15 cellular contexts compared by ENCODE assay signal in genomic region chr6:53928641-53929339, GRCh38.
DNase-seq lines count a peak whose midpoint lies in the region; ATAC-seq, FAIRE-seq and TF ChIP-seq lines count a peak whose summit lies in the region.
"Had no signal": no experiment of that assay in that cellular context is flagged by ENCODE, and none has a peak within 500 bp of the region (broad histone marks: within the 10 kb centered on the region; RNA-seq: fewer than 3 reads in every experiment).

No MANE protein-coding gene starts in this region.

- 20 to 27% methylated on average over 1 of the region's 1 CpG for WGBS in pancreas, 2 donors

- H3K4me1 ChIP-seq in pancreas, result peaks cover 0 to 12% (median 5%) of the 10 kb centered on the region in 3 donors
- no peaks in the 10 kb centered on the region for H3K4me1 ChIP-seq in effector memory CD4-positive, alpha-beta T cell (ENCODE audit: control insufficient read depth, insufficient read depth, low read length, poor library complexity, severe bottlenecking)

- H3K27ac ChIP-seq in epithelial cell of prostate, result peak overlapping the region; percentile 60
- peak overlapping the region in 1 of 4 donors; percentile 6 for H3K27ac ChIP-seq in pancreas
- H3K27ac ChIP-seq in effector memory CD4-positive, alpha-beta T cell (ENCODE audit: insufficient read depth, low read length, poor library complexity, severe bottlenecking), result no peak overlapping the region
- H3K27ac ChIP-seq: left lung, thoracic aorta had no signal

- FAIRE-seq in pancreas (lab: Jason Lieb, UNC), result no peak
- FAIRE-seq: K562 had no signal

- TF ChIP-seq CTCF in NB4 (IDR thresholded peaks at IDR 0.05; ENCODE audit: low read depth, low read length), result no peak
- no peak for TF ChIP-seq CTCF in pancreas (IDR thresholded peaks at IDR 0.05)

- DNase-seq in DMS53 treated with DMSO at 0.1 percent for 48 hours (lab: John Stamatoyannopoulos, UW; ENCODE audit: unreplicated experiment), result peak; percentile 16
- peak; percentile 14 for DNase-seq in NB4 (ENCODE audit: low read depth)
- DNase-seq in epithelial cell of prostate (ENCODE audit: low read depth, low spot score), result no peak
- DNase-seq in pancreas, result no peak
- DNase-seq in effector memory CD4-positive, alpha-beta T cell, result no peak
- no peak for DNase-seq in activated CD8-positive, alpha-beta memory T cell treated with anti-CD3 and anti-CD28 coated beads, Interleukin-2, amount 50 U/mL, for 48 hours
- DNase-seq: activated CD4-positive, alpha-beta T cell treated with anti-CD3 and anti-CD28 coated beads for 4 hours; aorta; left lung; NCI-H187 treated with DMSO at 0.1 percent for 48 hours; nephron progenitor cell; OCI-M1 had no signal

- TF ChIP-seq POLR2A in NB4 (IDR thresholded peaks at IDR 0.05; ENCODE audit: extremely low read depth, insufficient read length), result no peak

- H3K36me3 ChIP-seq in pancreas, result no peaks in the 10 kb centered on the region
- no peaks in the 10 kb centered on the region for H3K36me3 ChIP-seq in effector memory CD4-positive, alpha-beta T cell (ENCODE audit: control insufficient read depth, insufficient read depth, low read length)
- H3K36me3 ChIP-seq: left lung, thoracic aorta had no signal

- ATAC-seq in pancreas (peak in 3 of 4 donors; percentile 39 to 66 (median 52)), GM19035 (IDR thresholded peaks at IDR 0.05; ENCODE audit: unreplicated experiment) (no peak)
- ATAC-seq: K562, left lung had no signal

- H3K4me3 ChIP-seq in NB4 (ENCODE audit: low read depth, low read length), result no peak overlapping the region
- H3K4me3 ChIP-seq in pancreas, result no peak overlapping the region
- H3K4me3 ChIP-seq in effector memory CD4-positive, alpha-beta T cell (ENCODE audit: insufficient read depth, low read depth, low read length, poor library complexity, severe bottlenecking), result no peak overlapping the region
- H3K4me3 ChIP-seq: K562, left lung, thoracic aorta had no signal

- H3K27me3 ChIP-seq in pancreas, result no peaks in the 10 kb centered on the region
- H3K27me3 ChIP-seq in effector memory CD4-positive, alpha-beta T cell (replicated peaks; ENCODE audit: control insufficient read depth, insufficient read depth, low read length, poor library complexity, severe bottlenecking), result no peaks in the 10 kb centered on the region
- H3K27me3 ChIP-seq: left lung had no signal

- H3K9me3 ChIP-seq in pancreas, result no peaks in the 10 kb centered on the region
- no peaks in the 10 kb centered on the region for H3K9me3 ChIP-seq in effector memory CD4-positive, alpha-beta T cell (ENCODE audit: control insufficient read depth, low read length)
- H3K9me3 ChIP-seq: left lung, thoracic aorta had no signal

- intact Hi-C loops in pancreas (cut with DNase I), result loop anchor here in 1 of 3 donors (10.0 kb wide), 1 partner anchor 114 kb away; no protein-coding TSS in a partner anchor

Comparison
In these comparisons a context has a peak if more than half of its experiments do, and no peak if none do; other contexts are left out.
1. DNase-seq: peak in DMS53 treated with DMSO at 0.1 percent for 48 hours (single experiment) and NB4 (single experiment); none in epithelial cell of prostate (single experiment), pancreas (0 of 6), effector memory CD4-positive, alpha-beta T cell (0 of 3) and activated CD8-positive, alpha-beta memory T cell treated with anti-CD3 and anti-CD28 coated beads, Interleukin-2, amount 50 U/mL, for 48 hours (single experiment).